Comparison of ENCODE assay signal across 1 cellular context in the genomic region with DNA sequence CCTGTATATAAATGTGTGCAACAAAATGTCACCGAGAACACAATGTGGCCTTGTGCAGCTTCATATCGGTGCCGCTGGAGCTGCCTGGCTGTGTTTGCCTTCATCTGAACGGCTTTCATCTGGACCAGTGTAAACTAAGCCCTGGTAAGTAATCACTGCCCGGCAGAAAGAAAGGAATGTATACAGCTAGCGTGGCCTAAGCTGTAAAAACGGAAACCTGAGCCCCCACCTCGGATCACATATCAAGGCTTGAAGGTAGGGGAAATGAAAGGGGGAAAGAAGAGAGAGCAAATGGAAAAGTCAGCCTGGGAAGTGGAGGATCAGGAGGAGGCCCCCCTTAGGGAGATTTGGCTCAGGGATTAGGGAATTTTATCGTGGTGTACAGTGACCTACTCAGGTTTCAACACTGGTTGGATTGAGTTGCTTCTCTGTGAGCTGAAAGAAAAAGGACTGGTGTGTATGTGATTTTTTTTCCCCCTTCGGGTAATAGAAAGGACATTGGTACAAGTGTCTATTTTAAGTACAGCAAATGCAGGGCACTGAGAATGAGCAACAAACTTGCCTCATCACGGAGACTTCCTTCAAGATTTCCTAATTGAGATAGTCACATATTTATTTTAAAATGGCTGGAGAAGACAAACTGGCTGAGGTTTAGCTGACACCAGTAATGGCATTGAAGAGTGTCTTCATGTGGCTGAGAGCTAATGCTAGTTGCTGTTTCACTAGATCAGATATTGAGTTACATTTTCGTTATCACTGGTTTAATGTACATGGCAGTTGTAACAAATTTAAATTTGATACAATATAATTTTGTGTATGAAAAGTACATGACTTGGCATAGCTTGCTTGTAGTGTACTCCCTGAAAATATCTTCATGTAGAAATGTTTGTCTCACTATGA.
TF ChIP-seq lines count a peak whose summit lies in the region.

No MANE protein-coding gene starts in this region.

TF ChIP-seq in endothelial cell of umbilical vein, 7 proteins besides CTCF, POLR2A, EP300 and RAD21:
- TF ChIP-seq GATA2 (IDR thresholded peaks at IDR 0.05; ENCODE audit: insufficient read depth, insufficient read length, low read depth, low read length): no peak
- no peak for TF ChIP-seq EZH2 (IDR thresholded peaks at IDR 0.05; ENCODE audit: borderline replicate concordance, low read depth, low read length, severe bottlenecking)
- TF ChIP-seq, protein P1, sequence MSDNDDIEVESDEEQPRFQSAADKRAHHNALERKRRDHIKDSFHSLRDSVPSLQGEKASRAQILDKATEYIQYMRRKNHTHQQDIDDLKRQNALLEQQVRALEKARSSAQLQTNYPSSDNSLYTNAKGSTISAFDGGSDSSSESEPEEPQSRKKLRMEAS (IDR thresholded peaks at IDR 0.05; ENCODE audit: insufficient read depth, insufficient read length): no peak
